Comparison of ENCODE assay signal across 8 cellular contexts in the genomic region with DNA sequence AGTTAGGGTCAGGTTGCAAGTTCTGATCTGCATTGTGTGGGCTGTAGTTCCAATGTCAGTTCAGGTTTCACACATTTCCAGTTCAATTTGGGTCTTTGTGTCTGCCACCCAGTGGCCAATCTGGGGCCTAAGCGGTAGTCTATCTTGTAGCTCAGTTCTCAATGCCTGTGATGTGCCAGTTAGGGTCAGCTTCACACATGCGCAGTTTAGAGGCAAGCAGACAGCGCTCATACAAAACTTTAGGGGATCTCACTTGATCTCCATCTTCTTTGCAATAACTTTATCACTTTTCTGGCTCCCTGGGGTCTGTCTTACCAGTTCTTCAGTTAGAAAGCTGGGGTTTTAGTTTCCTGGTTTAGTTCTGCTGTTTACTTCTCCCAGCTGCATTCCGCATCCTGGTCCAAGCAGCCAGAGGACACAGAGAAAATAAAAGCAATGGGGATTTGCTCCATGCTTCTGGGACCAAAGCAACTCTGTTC. TPM values are rescaled to one million over a fixed set of nuclear protein-coding genes. Genes with fewer than 3 reads are reported as not detected.
A peak's percentile ranks its signal among the peaks of the same experiment; 100 is the strongest.
DNase-seq lines count a peak whose midpoint lies in the region; ATAC-seq, FAIRE-seq and TF ChIP-seq lines count a peak whose summit lies in the region.
"Had no signal": no experiment of that assay in that cellular context is flagged by ENCODE, and none has a peak within 500 bp of the region (broad histone marks: within the 10 kb centered on the region; RNA-seq: fewer than 3 reads in every experiment).

No MANE protein-coding gene starts in this region.

- peaks cover 2 to 4% (median 2%) of the 10 kb centered on the region in 3 donors for H3K27me3 Mint-ChIP-seq in immature natural killer cell (ENCODE audit: low read depth in 3 of 3)
- H3K27me3 Mint-ChIP-seq: stimulated activated naive CD8-positive, alpha-beta T cell treated with anti-CD3 and anti-CD28 coated beads, Interleukin-15, Interleukin-2, amounts not matched to agents 100 ng/mL and 50 ng/mL, for 24 hours had no signal

- FAIRE-seq in TTC549 (lab: Jason Lieb, UNC): peak; percentile 5

- peak overlapping the region; percentile 25 for H3K4me3 ChIP-seq in smooth muscle cell

- no peaks in the 10 kb centered on the region for H3K9me3 ChIP-seq in smooth muscle cell (replicated peaks; ENCODE audit: low read depth)

- peaks cover 0 to 6% (median 4%) of the 10 kb centered on the region in 6 donors for H3K9me3 Mint-ChIP-seq in immature natural killer cell

- no peaks in the 10 kb centered on the region for H3K27me3 ChIP-seq in smooth muscle cell (ENCODE audit: low read depth)

- no peaks in the 10 kb centered on the region for H3K4me1 ChIP-seq in smooth muscle cell (ENCODE audit: low read depth)

- WGBS in smooth muscle cell (ENCODE audit: low lambda C conversion rate): 40% methylated on average over 4 of the region's 4 CpGs

- H3K9ac ChIP-seq in smooth muscle cell (ENCODE audit: low read depth): no peak overlapping the region

- in situ Hi-C loops in T47D (cut with HindIII; ENCODE audit: low pct_unique_long_range_greater_than_20kb, low sequenced_read_pairs): no loop called here

- peak overlapping the region; percentile 51 for H2AFZ ChIP-seq in smooth muscle cell (ENCODE audit: low read depth)

- H4K20me1 ChIP-seq in smooth muscle cell (ENCODE audit: low read depth): no peaks in the 10 kb centered on the region

- peak overlapping the region in 2 of 6 donors; percentile 1 to 29 for H3K27ac Mint-ChIP-seq in immature natural killer cell
- H3K27ac Mint-ChIP-seq: stimulated activated naive CD8-positive, alpha-beta T cell treated with anti-CD3 and anti-CD28 coated beads, Interleukin-15, Interleukin-2, amounts not matched to agents 100 ng/mL and 50 ng/mL, for 24 hours had no signal

- no peak overlapping the region for H3K27ac ChIP-seq in smooth muscle cell (ENCODE audit: low read depth)

- no peak overlapping the region for H3K4me3 Mint-ChIP-seq in immature natural killer cell
- H3K4me3 Mint-ChIP-seq: stimulated activated naive CD8-positive, alpha-beta T cell treated with anti-CD3 and anti-CD28 coated beads, Interleukin-15, Interleukin-2, amounts not matched to agents 100 ng/mL and 50 ng/mL, for 24 hours had no signal

- peaks cover 4 to 6% (median 5%) of the 10 kb centered on the region in 3 donors for H3K36me3 Mint-ChIP-seq in immature natural killer cell

- H3F3A ChIP-seq in smooth muscle cell (ENCODE audit: low read depth): no peaks in the 10 kb centered on the region

- H3K36me3 ChIP-seq in smooth muscle cell (ENCODE audit: low read depth): no peaks in the 10 kb centered on the region

- no peaks in the 10 kb centered on the region for H3K79me2 ChIP-seq in smooth muscle cell (ENCODE audit: low read depth)

- peak; percentile 62 for TF ChIP-seq CTCF in smooth muscle cell (IDR thresholded peaks at IDR 0.05; ENCODE audit: borderline replicate concordance, insufficient read depth, poor library complexity, severe bottlenecking)

- H3K4me2 ChIP-seq in smooth muscle cell: peak overlapping the region; percentile 63

- H3K4me1 Mint-ChIP-seq in immature natural killer cell: peaks cover 2 to 6% of the 10 kb centered on the region in 2 donors

- ATAC-seq in GM18511 (IDR thresholded peaks at IDR 0.05; ENCODE audit: unreplicated experiment) (peak; percentile 100), HG02884 (IDR thresholded peaks at IDR 0.05; ENCODE audit: unreplicated experiment) (peak; percentile 100)

- DNase-seq in NCI-H2029 treated with DMSO at 0.1 percent for 48 hours (lab: John Stamatoyannopoulos, UW) (peak; percentile 24), T47D (ENCODE audit: low read depth in 1 of 2, low spot score in 1 of 2) (peak; percentile 21 to 84), immature natural killer cell (peak; percentile 58 to 70 (median 66)), smooth muscle cell (lab: John Stamatoyannopoulos, UW; ENCODE audit: unreplicated experiment) (peak; percentile 3)

RNA-seq across cellular contexts. Expression of gene ZNF24, which starts 11.0 kb away (rescaled TPM):
- polyA plus RNA-seq in immature natural killer cell: 10 to 100 TPM; 46.4 to 83.3 (median 76.7) TPM
- 40.8 and 59.6 TPM in 2 replicates for total RNA-seq in smooth muscle cell
- 26.2 and 27.3 TPM in 2 replicates for polyA plus RNA-seq in smooth muscle cell

RNA-seq across cellular contexts. Expression of gene ZNF396, which starts 22.0 kb away (rescaled TPM):
- polyA plus RNA-seq in immature natural killer cell: 1 to 10 TPM in 1 of 3 donors, under 1 TPM in 1, not detected in 1; 0.53 to 1.0 TPM
- 2.0 and 3.1 TPM in 2 replicates for total RNA-seq in smooth muscle cell
- 1.9 and 2.5 TPM in 2 replicates for polyA plus RNA-seq in smooth muscle cell

Comparison
In these comparisons a context has a peak if more than half of its experiments do, and no peak if none do; other contexts are left out.
1. DNase-seq: peak in every context shown above with its lines; median percentile 66 in immature natural killer cell; 52 in T47D; 24 in NCI-H2029 treated with DMSO at 0.1 percent for 48 hours; 3 in smooth muscle cell.